ENCODE assay signal across 2 cellular contexts in genomic region chr20:45354423-45355208, GRCh38.
TF ChIP-seq lines count a peak whose summit lies in the region.

No MANE protein-coding gene starts in this region.

TF ChIP-seq in A549, 52 proteins besides CTCF, POLR2A, EP300 and RAD21:
- no peak for TF ChIP-seq CHD4 (IDR thresholded peaks at IDR 0.05; ENCODE audit: borderline replicate concordance)
TF ChIP-seq in A549: peak in this region for 0.

TF ChIP-seq in GM23338, 12 proteins besides CTCF, POLR2A, EP300 and RAD21:
- TF ChIP-seq ZNF114 (CRISPR knock-in tag; IDR thresholded peaks at IDR 0.05) = no peak
- TF ChIP-seq EZH2 (IDR thresholded peaks at IDR 0.05; ENCODE audit: low read depth, unreplicated experiment) = no peak
- TF ChIP-seq STAT1 (IDR thresholded peaks at IDR 0.05; ENCODE audit: unreplicated experiment) = no peak
- no peak for TF ChIP-seq POLR2AphosphoS5 (IDR thresholded peaks at IDR 0.05; ENCODE audit: low read depth)
- TF ChIP-seq CREB1 (CRISPR knock-in tag; IDR thresholded peaks at IDR 0.05; ENCODE audit: low read depth) = no peak
- no peak for TF ChIP-seq NANOG (IDR thresholded peaks at IDR 0.05; ENCODE audit: borderline replicate concordance)
- TF ChIP-seq ZNF462 (CRISPR knock-in tag; IDR thresholded peaks at IDR 0.05) = no peak
